ENCODE assay signal across 30 cellular contexts in the genomic region with DNA sequence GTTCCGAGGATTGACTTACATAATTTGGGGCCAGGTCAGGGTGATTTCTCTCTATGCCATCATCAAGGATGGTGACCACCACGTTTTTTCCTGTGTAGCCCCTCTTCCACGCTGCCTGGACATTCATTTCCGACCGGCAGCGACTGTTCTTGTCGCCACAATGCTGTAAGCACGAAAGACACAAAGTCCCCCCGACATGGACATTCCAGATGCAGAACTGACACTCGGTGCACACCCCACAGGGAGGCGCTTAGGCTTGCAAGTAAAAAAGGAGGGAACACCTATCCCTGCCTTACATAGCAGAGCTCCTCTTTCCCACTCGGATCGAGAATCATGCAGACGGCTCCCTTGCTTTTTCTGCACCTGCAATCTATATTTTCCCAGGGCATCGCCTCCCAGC.
"Had no signal": no experiment of that assay in that cellular context is flagged by ENCODE, and none has a peak within 500 bp of the region (broad histone marks: within the 10 kb centered on the region; RNA-seq: fewer than 3 reads in every experiment).

No MANE protein-coding gene starts in this region.

- H3K9me3 ChIP-seq: esophagus muscularis mucosa, gastrocnemius medialis, heart left ventricle had no signal

- FAIRE-seq: astrocyte, bronchial epithelial cell had no signal

- DNase-seq: activated CD4-positive, alpha-beta memory T cell treated with anti-CD3 and anti-CD28 coated beads for 36 hours; activated CD4-positive, alpha-beta T cell treated with anti-CD3 and anti-CD28 coated beads for 36 hours; activated CD4-positive, alpha-beta T cell treated with anti-CD3 and anti-CD28 coated beads, Interleukin-2, amount 10 ng/mL, durations not matched to agents 24 days and 14 days; activated CD4-positive, CD25-positive, alpha-beta regulatory T cell; activated CD4-positive, CD25-positive, alpha-beta regulatory T cell treated with anti-CD3 and anti-CD28 coated beads, Interleukin-2, amount 50 U/mL, for 72 hours; activated CD8-positive, alpha-beta T cell treated with anti-CD3 and anti-CD28 coated beads, Interleukin-2, amount 10 ng/mL, durations not matched to agents 7 days and 5 days; activated effector memory CD4-positive, alpha-beta T cell treated with Interleukin-2 at 50 U/mL for 16 hours; activated gamma-delta T cell treated with Interleukin-2 at 50 U/mL for 16 hours; activated naive CD4-positive, alpha-beta T cell treated with anti-CD3 and anti-CD28 coated beads, Interleukin-2, amount 50 U/mL, for 16 hours; activated naive CD4-positive, alpha-beta T cell treated with Interleukin-2 at 50 U/mL for 16 hours; activated T-cell treated with anti-CD3 and anti-CD28 coated beads, Interleukin-2, amount 50 U/mL, for 4 hours; amniotic stem cell; anterior cingulate cortex; brain microvascular endothelial cell; dorsolateral prefrontal cortex; effector CD4-positive, alpha-beta T cell; effector memory CD8-positive, alpha-beta T cell; erythroblast; foreskin keratinocyte; gastrocnemius medialis; glutamatergic neuron; heart left ventricle; T-helper 1 cell; T-helper 17 cell; T1000 had no signal

- H3K27ac ChIP-seq: brain microvascular endothelial cell, coronary artery, esophagus muscularis mucosa, foreskin keratinocyte, gastrocnemius medialis, heart left ventricle had no signal

- H3K4me3 ChIP-seq: coronary artery, dorsolateral prefrontal cortex, esophagus muscularis mucosa, gastrocnemius medialis, heart left ventricle had no signal

- H3K27me3 ChIP-seq: foreskin keratinocyte, gastrocnemius medialis, heart left ventricle had no signal

- H3K36me3 ChIP-seq: brain microvascular endothelial cell had no signal

- H3K4me1 ChIP-seq: esophagus muscularis mucosa, foreskin keratinocyte, gastrocnemius medialis, heart left ventricle had no signal

- ATAC-seq: activated CD4-positive, alpha-beta T cell treated with anti-CD3 and anti-CD28 coated beads for 36 hours; activated CD8-positive, alpha-beta T cell treated with anti-CD3 and anti-CD28 coated beads, Interleukin-2, amount 10 ng/mL, durations not matched to agents 7 days and 5 days; activated T-cell treated with anti-CD3 and anti-CD28 coated beads, Interleukin-2, amount 50 U/mL, for 4 hours; activated T-helper 17 cell treated with anti-CD3 and anti-CD28 coated beads, Interleukin-2, amount 50 U/mL, for 72 hours; effector memory CD8-positive, alpha-beta T cell; foreskin keratinocyte; gastrocnemius medialis; heart left ventricle; T-helper 17 cell had no signal
